21 cellular contexts compared by ENCODE assay signal in the genomic region with DNA sequence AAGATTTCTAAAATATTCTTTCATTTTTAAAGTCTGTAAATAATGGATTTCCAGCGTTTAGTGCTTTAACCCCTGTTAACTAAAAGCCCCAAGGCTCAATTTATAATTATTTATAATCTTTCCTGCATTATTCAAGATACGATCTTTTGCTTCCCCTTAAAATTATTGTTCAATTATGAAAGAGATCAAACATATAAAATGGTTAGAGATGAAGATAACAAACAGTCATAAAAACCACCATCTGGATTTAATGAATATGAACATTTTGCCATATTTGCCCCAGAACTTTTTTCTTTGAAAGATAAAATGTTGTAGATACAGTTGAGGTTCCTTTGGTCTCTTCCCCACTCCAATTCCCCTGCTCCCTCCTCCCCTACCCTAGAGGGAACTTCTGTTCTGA.
"Had no signal": no experiment of that assay in that cellular context is flagged by ENCODE, and none has a peak within 500 bp of the region (broad histone marks: within the 10 kb centered on the region; RNA-seq: fewer than 3 reads in every experiment).

No MANE protein-coding gene starts in this region.

- DNase-seq: MG63, NCI-H1092 treated with DMSO at 0.1 percent for 48 hours, NCI-H1436, NCI-H187, NCI-H2029, NCI-H2081 treated with DMSO at 0.1 percent for 48 hours, NCI-H2171, NCI-H226, NCI-H446, NCI-H510A, NCI-H524 treated with DMSO at 0.1 percent for 48 hours, NCI-H69, NCI-H774, Right ventricle myocardium superior, RPMI8226, SIG-M5 had no signal

- H3K27me3 ChIP-seq: MG63, SJSA1 had no signal

- H3K4me3 ChIP-seq: K562, MG63, SJSA1 had no signal

- ATAC-seq: HepG2, K562 had no signal

- H3K4me3 Mint-ChIP-seq: IgD-negative memory B cell had no signal

- H3K9ac ChIP-seq: KMS-11 had no signal

- H3K27ac Mint-ChIP-seq: IgD-negative memory B cell had no signal

- H3K9me3 ChIP-seq: MG63 had no signal

- H3K27me3 Mint-ChIP-seq: IgD-negative memory B cell had no signal

- H3K27ac ChIP-seq: KMS-11, SJSA1 had no signal

- H3K4me1 ChIP-seq: SJSA1 had no signal

- H3K36me3 ChIP-seq: MG63, SJSA1 had no signal
